ENCODE assay signal across 8 cellular contexts in the genomic region with DNA sequence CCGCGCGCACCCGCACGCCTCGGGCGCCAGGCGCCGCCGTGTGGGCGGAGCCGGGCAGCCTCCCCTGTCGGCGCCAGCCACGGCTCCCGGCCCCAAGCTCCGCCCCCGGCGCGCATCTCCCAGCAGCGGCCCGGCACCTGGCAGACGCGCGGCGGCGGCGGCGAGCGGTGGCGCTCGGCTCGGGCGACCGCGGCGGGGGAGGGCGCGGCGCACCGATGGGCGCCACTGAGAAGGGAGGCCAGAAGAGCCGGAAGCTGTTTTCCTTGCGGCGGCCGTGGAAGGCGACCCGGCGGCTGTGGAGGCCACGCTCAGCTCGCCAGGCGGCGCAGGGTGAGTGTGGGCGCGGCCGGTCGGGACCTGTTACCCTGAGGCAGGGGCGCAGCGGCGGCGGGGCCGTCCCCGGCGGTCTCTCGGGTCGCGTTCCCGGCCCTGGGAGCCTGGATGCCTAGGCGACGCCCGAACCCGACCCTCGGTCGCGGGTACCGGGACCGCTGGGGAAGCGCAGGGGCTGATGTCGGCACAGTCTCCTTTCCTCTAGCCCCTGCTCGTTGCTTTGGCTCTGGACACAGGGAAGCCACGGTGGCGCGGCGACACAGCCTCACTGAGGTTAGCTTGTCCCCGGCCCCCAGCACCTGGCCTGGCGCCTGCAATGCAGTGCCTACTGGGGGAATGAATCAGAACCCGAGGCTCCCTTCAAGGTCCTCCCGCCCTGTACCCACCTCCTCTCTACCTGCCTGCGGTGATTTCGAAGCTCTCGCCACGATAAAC. TPM values are rescaled to one million over a fixed set of nuclear protein-coding genes. Genes with fewer than 3 reads are reported as not detected.
DNase-seq lines count a peak whose midpoint lies in the region; ATAC-seq, FAIRE-seq and TF ChIP-seq lines count a peak whose summit lies in the region.

No MANE protein-coding gene starts in this region.

- no peaks in the 10 kb centered on the region for H3K36me3 ChIP-seq in HepG2 (replicated peaks in 1 of 2; ENCODE audit: control insufficient read depth in 1 of 2, insufficient read depth in 2 of 2, low read length in 2 of 2)

- no peaks in the 10 kb centered on the region for H4K20me1 ChIP-seq in HepG2 (ENCODE audit: insufficient read depth, low read length)

- H3K9ac ChIP-seq in HepG2 (ENCODE audit: insufficient read depth, low read depth, low read length): peak overlapping the region; percentile 60

- no peak overlapping the region for H3K27ac ChIP-seq in HepG2 (ENCODE audit: extremely low read length, insufficient read depth, low read length)

- intact Hi-C loops in activated CD4-positive, alpha-beta T cell treated with anti-CD3 and anti-CD28 coated beads for 36 hours (cut with DNase I, micrococcal nuclease): loop anchor here (1.0 to 10.0 kb wide), 5 partner anchors 105 to 190 kb away; a partner anchor contains a TSS
- intact Hi-C loops in HepG2 (cut with micrococcal nuclease; ENCODE audit: unreplicated experiment): loop anchor here (1.0 to 5.0 kb wide), 2 partner anchors 39 to 168 kb away; a partner anchor contains a TSS

- peak overlapping the region; percentile 71 for H3K4me3 Mint-ChIP-seq in activated CD4-positive, alpha-beta T cell treated with anti-CD3 and anti-CD28 coated beads for 36 hours

- H3K9me3 ChIP-seq in HepG2 (ENCODE audit: low read length): no peaks in the 10 kb centered on the region

- H3K4me3 ChIP-seq in choroid plexus epithelial cell (ENCODE audit: low read depth, low read length) (peak overlapping the region; percentile 61), HepG2 (replicated peaks in 1 of 3; ENCODE audit: insufficient read depth in 1 of 3, low read depth in 2 of 3, low read length in 3 of 3) (peak overlapping the region; percentile 69 to 88 (median 86))

- peaks cover 16% of the 10 kb centered on the region for H3K27me3 Mint-ChIP-seq in activated CD4-positive, alpha-beta T cell treated with anti-CD3 and anti-CD28 coated beads for 36 hours

- no peaks in the 10 kb centered on the region for H3K79me2 ChIP-seq in HepG2 (ENCODE audit: insufficient read depth, low read length)

- no peaks in the 10 kb centered on the region for H3K36me3 Mint-ChIP-seq in activated CD4-positive, alpha-beta T cell treated with anti-CD3 and anti-CD28 coated beads for 36 hours (ENCODE audit: low read depth)

- TF ChIP-seq CTCF in choroid plexus epithelial cell (conservative IDR thresholded peaks at IDR 0.05; ENCODE audit: low read depth, low read length) (no peak), HepG2 (CRISPR knock-in tag; IDR thresholded peaks at IDR 0.05) (peak; percentile 31; the same call in 1 of the 2 replicates)

- DNase-seq in AG20443 (ENCODE audit: low spot score) (peak; percentile 95), NCI-H226 (peak; percentile 78), choroid plexus epithelial cell (ENCODE audit: low read depth) (peak; percentile 58), HepG2 (ENCODE audit: low spot score) (peak; percentile 38)
- DNase-seq in activated CD4-positive, alpha-beta T cell treated with anti-CD3 and anti-CD28 coated beads for 36 hours: peak; percentile 93
- peak; percentile 88 for DNase-seq in stimulated activated CD4-positive, alpha-beta T cell treated with anti-CD3 and anti-CD28 coated beads, Interleukin-4, amount 100 ng/mL, for 1 hour

- no peaks in the 10 kb centered on the region; a peak in 1 of 5 replicates for H3K27me3 ChIP-seq in HepG2 (ENCODE audit: control insufficient read depth in 1 of 2, insufficient read depth in 2 of 2, low read length in 2 of 2)

- peak overlapping the region; percentile 39 for H3K27ac Mint-ChIP-seq in activated CD4-positive, alpha-beta T cell treated with anti-CD3 and anti-CD28 coated beads for 36 hours

- TF ChIP-seq RAD21 in HepG2 (CRISPR knock-in tag; IDR thresholded peaks at IDR 0.05): peak; percentile 47

- POLR2A ChIA-PET in activated CD4-positive, alpha-beta T cell treated with anti-CD3 and anti-CD28 coated beads for 36 hours (lab: Charles Lee): interaction anchor here (1.1 kb wide), 1 partner anchor 166 kb away, joined by 3 read pairs; a partner anchor contains a TSS
- POLR2A ChIA-PET in HepG2 (lab: Yijun Ruan, JAX): interaction anchor here (1.7 kb wide), 1 partner anchor 12 kb away, joined by 6 read pairs; no protein-coding TSS in a partner anchor

- in situ Hi-C loops in HepG2 (cut with HindIII; ENCODE audit: extremely low pct_ligation_motif_present, low pct_unique_long_range_greater_than_20kb): loop anchor here (10.0 kb wide), 1 partner anchor 160 kb away; no protein-coding TSS in a partner anchor

- peak overlapping the region; percentile 80 for H2AFZ ChIP-seq in HepG2 (ENCODE audit: low read length)

- peak in 1 of 2 experiments; percentile 56; a peak in 2 of 4 replicates for TF ChIP-seq POLR2A in HepG2 (IDR thresholded peaks at IDR 0.05; ENCODE audit: insufficient read depth in 1 of 2, low read depth in 2 of 2, low read length in 2 of 2)

- H3K9me3 Mint-ChIP-seq in activated CD4-positive, alpha-beta T cell treated with anti-CD3 and anti-CD28 coated beads for 36 hours (ENCODE audit: low read depth): no peaks in the 10 kb centered on the region

- 0% methylated on average over 6 of the region's 92 CpGs for WGBS in HepG2 (ENCODE audit: low lambda C conversion rate)

- no TSS peak for BruUV-seq in HepG2 (replicated peaks; lab: Mats Ljungman, UMichigan)

- CTCF ChIA-PET in activated CD4-positive, alpha-beta T cell treated with anti-CD3 and anti-CD28 coated beads for 36 hours (lab: Charles Lee): interaction anchor here (0.8 to 1.4 kb wide), 5 partner anchors 9 to 47 kb away, joined by 3 to 4 read pairs (median 3); no protein-coding TSS in a partner anchor
- CTCF ChIA-PET in HepG2 (lab: Yijun Ruan, JAX; ENCODE audit: low intra/inter-chr PET ratio, low total read pairs): interaction anchor here (0.8 kb wide), 1 partner anchor 433 kb away, joined by 3 read pairs; no protein-coding TSS in a partner anchor

- ATAC-seq in GM18909 (IDR thresholded peaks at IDR 0.05; ENCODE audit: poor library complexity, unreplicated experiment): peak; percentile 96
- peak; percentile 98 for ATAC-seq in HG03135 (IDR thresholded peaks at IDR 0.05; ENCODE audit: unreplicated experiment)
- ATAC-seq in activated CD4-positive, alpha-beta T cell treated with anti-CD3 and anti-CD28 coated beads for 36 hours: peak; percentile 96
- peak; percentile 93 for ATAC-seq in HepG2

- no peak for TF ChIP-seq EP300 in HepG2 (IDR thresholded peaks at IDR 0.05; ENCODE audit: low read depth in 2 of 2, low read length in 2 of 2)
- TF ChIP-seq EP300 in HepG2 (CRISPR knock-in tag; IDR thresholded peaks at IDR 0.05; ENCODE audit: borderline replicate concordance): no peak

- H3K4me2 ChIP-seq in HepG2 (ENCODE audit: low read depth, low read length): peak overlapping the region; percentile 93

- peaks cover 16% of the 10 kb centered on the region for H3K4me1 Mint-ChIP-seq in activated CD4-positive, alpha-beta T cell treated with anti-CD3 and anti-CD28 coated beads for 36 hours

- FAIRE-seq in HepG2 (lab: Jason Lieb, UNC): no peak

- peaks cover 22% of the 10 kb centered on the region for H3K4me1 ChIP-seq in HepG2 (ENCODE audit: insufficient read depth, low read length)

TF ChIP-seq in HepG2, 621 proteins besides CTCF, POLR2A, EP300 and RAD21 (continues in another document):
- peak; percentile 58; the same call in 1 of the 2 replicates for TF ChIP-seq ZSCAN25 (CRISPR knock-in tag; IDR thresholded peaks at IDR 0.05)
- TF ChIP-seq NFRKB (IDR thresholded peaks at IDR 0.05): no peak
- peak; percentile 28; the same call in 1 of the 2 replicates for TF ChIP-seq ZFP37 (CRISPR knock-in tag; IDR thresholded peaks at IDR 0.05; ENCODE audit: borderline replicate concordance)
- TF ChIP-seq STAG1 (CRISPR knock-in tag; IDR thresholded peaks at IDR 0.05): peak; percentile 5; the same call in 1 of the 2 replicates
- TF ChIP-seq GABPB1 (CRISPR knock-in tag; IDR thresholded peaks at IDR 0.05): peak; percentile 70; the same call in 1 of the 2 replicates
- 0 out of 2 replicates have a peak, but pooled peaks have one; percentile 22 for TF ChIP-seq HDAC1 (CRISPR knock-in tag; IDR thresholded peaks at IDR 0.05)
- TF ChIP-seq ZNF572 (CRISPR knock-in tag; IDR thresholded peaks at IDR 0.05): no peak
- no peak for TF ChIP-seq SOX6 (IDR thresholded peaks at IDR 0.05)
- no peak for TF ChIP-seq SOX6 (CRISPR knock-in tag; IDR thresholded peaks at IDR 0.05)
- 0 out of 2 replicates have a peak, but pooled peaks have one; percentile 44 for TF ChIP-seq ZFX (CRISPR knock-in tag; IDR thresholded peaks at IDR 0.05; ENCODE audit: low read depth)
- no peak for TF ChIP-seq ZNF329 (CRISPR knock-in tag; IDR thresholded peaks at IDR 0.05; ENCODE audit: low read depth)
- TF ChIP-seq KDM5B (CRISPR knock-in tag; IDR thresholded peaks at IDR 0.05; ENCODE audit: borderline replicate concordance): peak; percentile 79; the same call in 1 of the 2 replicates
- 0 out of 4 replicates have a peak, but pooled peaks of 1 of the 2 experiments have one; percentile 23 for TF ChIP-seq KLF16 (CRISPR knock-in tag; IDR thresholded peaks at IDR 0.05)

RNA-seq across cellular contexts. Expression of a gene that starts 54.8 kb away (rescaled TPM):
- total RNA-seq in activated CD4-positive, alpha-beta T cell treated with anti-CD3 and anti-CD28 coated beads for 36 hours: 1 to 10 TPM; 2.3 to 2.5 TPM
- total RNA-seq in HepG2 (2016; rRNA removed; fragmentation: Illumina TruSeq; extraction: Trizol): 0.80 and 1.0 TPM in 2 replicates
- 4.0 and 4.8 TPM in 2 replicates for total RNA-seq in HepG2 (2016; cell fraction: cytosol; rRNA removed; fragmentation: Illumina TruSeq; extraction: Trizol; ENCODE audit: low read depth)
- 0.85 and 1.1 TPM in 2 replicates for total RNA-seq in HepG2 (2016; cell fraction: insoluble cytoplasmic fraction; rRNA removed; fragmentation: Illumina TruSeq; extraction: Trizol)
- 0.76 and 0.93 TPM in 2 replicates for total RNA-seq in HepG2 (2016; cell fraction: membrane; rRNA removed; fragmentation: Illumina TruSeq; extraction: Trizol)
- 1.1 and 2.3 TPM in 2 replicates for total RNA-seq in HepG2 (2016; cell fraction: nucleus; rRNA removed; fragmentation: Illumina TruSeq; extraction: Trizol)
- polyA plus RNA-seq in HepG2 (2011; rRNA removed): 1.6 and 1.7 TPM in 2 replicates
- polyA plus RNA-seq in HepG2 (2011; cell fraction: cytosol; rRNA removed): 0.83 and 1.2 TPM in 2 replicates
- polyA plus RNA-seq in HepG2 (2011; cell fraction: nucleus; rRNA removed): 1.6 TPM in 2 replicates
- polyA plus RNA-seq in HepG2 (2012): 1.7 and 1.9 TPM in 2 replicates
- 0.08 and 0.09 TPM in 2 replicates for polyA plus RNA-seq in HepG2 (2016; cell fraction: cytosol; fragmentation: Illumina TruSeq; extraction: Trizol; ENCODE audit: low read depth)
- polyA plus RNA-seq in HepG2 (2016; cell fraction: insoluble cytoplasmic fraction; fragmentation: Illumina TruSeq; extraction: Trizol; ENCODE audit: low read depth): 0.67 and 0.83 TPM in 2 replicates
- 0.14 and 0.23 TPM in 2 replicates for polyA plus RNA-seq in HepG2 (2016; cell fraction: membrane; fragmentation: Illumina TruSeq; extraction: Trizol; ENCODE audit: low read depth)
- 0.53 and 0.74 TPM in 2 replicates for polyA plus RNA-seq in HepG2 (2016; cell fraction: nucleus; fragmentation: Illumina TruSeq; extraction: Trizol; ENCODE audit: insufficient read depth, low read depth)
- 3.0 and 12.8 TPM in 2 replicates for polyA minus RNA-seq in HepG2 (2011; rRNA and poly(A)+ RNA removed; ENCODE audit: low replicate concordance)
- polyA minus RNA-seq in HepG2 (2011; cell fraction: cytosol; rRNA and poly(A)+ RNA removed): 1.3 and 3.2 TPM in 2 replicates
- 4.9 and 6.8 TPM in 2 replicates for polyA minus RNA-seq in HepG2 (2011; cell fraction: nucleus; rRNA and poly(A)+ RNA removed)

Comparison
In these comparisons a context has a peak if more than half of its experiments do, and no peak if none do; other contexts are left out.
1. DNase-seq: peak in every context shown above with its lines; median percentile 95 in AG20443; 93 in activated CD4-positive, alpha-beta T cell treated with anti-CD3 and anti-CD28 coated beads for 36 hours; 88 in stimulated activated CD4-positive, alpha-beta T cell treated with anti-CD3 and anti-CD28 coated beads, Interleukin-4, amount 100 ng/mL, for 1 hour; 78 in NCI-H226; 58 in choroid plexus epithelial cell; 38 in HepG2.